ENCODE assay signal across 8 cellular contexts in the genomic region with DNA sequence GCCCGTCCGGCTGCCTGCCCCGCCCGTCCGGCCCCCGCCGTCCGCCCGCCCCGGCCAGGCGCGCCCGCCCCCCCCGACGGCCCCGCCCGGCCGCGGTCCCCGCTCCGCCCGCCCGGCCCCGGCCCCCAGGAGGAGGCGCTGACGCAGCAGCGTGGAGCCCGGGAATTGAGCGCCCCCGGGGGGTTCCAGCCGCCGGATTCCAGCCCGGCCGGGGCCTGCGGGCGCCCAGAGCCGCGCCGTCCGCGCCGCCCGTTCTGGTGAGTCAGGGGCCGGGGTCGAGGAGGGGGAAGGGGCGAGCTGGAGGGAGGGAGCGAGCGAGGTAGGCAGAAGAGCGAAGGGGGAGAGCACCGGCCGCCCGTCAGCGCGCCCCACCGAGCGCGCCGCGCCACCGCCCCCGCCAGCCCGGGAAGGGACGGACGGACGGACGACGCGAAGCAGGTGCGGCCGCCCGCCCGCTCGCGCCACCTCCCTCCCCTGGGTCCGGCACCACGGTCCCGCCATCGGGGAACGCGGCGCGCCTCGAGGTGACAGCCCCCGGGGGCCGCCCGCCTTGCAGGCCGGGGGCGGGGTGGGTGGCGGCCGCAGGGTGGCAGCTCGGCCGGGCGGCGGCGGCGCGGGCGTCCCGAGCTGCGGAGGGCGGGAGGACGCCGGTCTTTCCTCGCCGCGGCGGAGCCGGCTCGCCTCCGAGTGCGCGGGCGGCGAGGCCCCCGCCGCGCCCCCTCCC. TPM values are rescaled to one million over a fixed set of nuclear protein-coding genes. Genes with fewer than 3 reads are reported as not detected.
A peak's percentile ranks its signal among the peaks of the same experiment; 100 is the strongest.
DNase-seq lines count a peak whose midpoint lies in the region; ATAC-seq, FAIRE-seq and TF ChIP-seq lines count a peak whose summit lies in the region.

No MANE protein-coding gene starts in this region.

- H3K4me1 Mint-ChIP-seq in activated naive CD8-positive, alpha-beta T cell treated with anti-CD3 and anti-CD28 coated beads, Interleukin-2, amount 10 ng/mL, durations not matched to agents 7 days and 5 days: peaks cover 32% of the 10 kb centered on the region

- H3K27ac Mint-ChIP-seq in activated naive CD8-positive, alpha-beta T cell treated with anti-CD3 and anti-CD28 coated beads, Interleukin-2, amount 10 ng/mL, durations not matched to agents 7 days and 5 days: no peak overlapping the region

- no peaks in the 10 kb centered on the region for H3K9me3 Mint-ChIP-seq in activated naive CD8-positive, alpha-beta T cell treated with anti-CD3 and anti-CD28 coated beads, Interleukin-2, amount 10 ng/mL, durations not matched to agents 7 days and 5 days

- no peak for FAIRE-seq in keratinocyte (lab: Jason Lieb, UNC)

- peak; percentile 60 for DNase-seq in COLO668 (lab: John Stamatoyannopoulos, UW; ENCODE audit: unreplicated experiment)
- DNase-seq in activated naive CD8-positive, alpha-beta T cell treated with anti-CD3 and anti-CD28 coated beads, Interleukin-2, amount 10 ng/mL, durations not matched to agents 7 days and 5 days: no peak
- no peak for DNase-seq in keratinocyte (ENCODE audit: low read depth, low spot score)
- DNase-seq in NOMO-1 treated with DMSO at 0.1 percent for 48 hours (lab: John Stamatoyannopoulos, UW; ENCODE audit: unreplicated experiment): no peak
- DNase-seq in activated CD4-positive, alpha-beta T cell treated with anti-CD3 and anti-CD28 coated beads for 1 hour: no peak

- H3K4me3 ChIP-seq in keratinocyte (ENCODE audit: control insufficient read depth in 2 of 3, extremely low read depth in 1 of 3, insufficient read depth in 2 of 3, low read depth in 1 of 3, low read length in 3 of 3) (peak overlapping the region; percentile 51 to 75 (median 71)), subcutaneous abdominal adipose tissue (ENCODE audit: low read depth in 1 of 5, low read length in 5 of 5) (peak overlapping the region in 4 of 5 donors; percentile 59 to 77 (median 65))

- no peak overlapping the region for H3K27ac ChIP-seq in keratinocyte (ENCODE audit: control insufficient read depth, insufficient read depth, low read length)
- no peak overlapping the region for H3K27ac ChIP-seq in subcutaneous abdominal adipose tissue (ENCODE audit: low read depth, low read length)

- POLR2A ChIA-PET in activated naive CD8-positive, alpha-beta T cell treated with anti-CD3 and anti-CD28 coated beads, Interleukin-2, amount 10 ng/mL, durations not matched to agents 7 days and 5 days (lab: Charles Lee): interaction anchor here (1.1 to 4.9 kb wide), 4 partner anchors 11 to 134 kb away, joined by 3 to 72 read pairs (median 4); a partner anchor contains a TSS

- H3K36me3 ChIP-seq in keratinocyte (ENCODE audit: control insufficient read depth in 2 of 2, extremely low read depth in 1 of 2, insufficient read depth in 2 of 2, low read length in 2 of 2) (peaks cover 0 to 3% of the 10 kb centered on the region in 2 experiments), subcutaneous abdominal adipose tissue (ENCODE audit: control insufficient read depth in 5 of 5, insufficient read depth in 5 of 5, low read length in 5 of 5) (no peaks in the 10 kb centered on the region)

- H3K4me1 ChIP-seq in keratinocyte (ENCODE audit: control insufficient read depth, extremely low read depth, insufficient read depth, low read length) (peaks cover 30% of the 10 kb centered on the region), subcutaneous abdominal adipose tissue (ENCODE audit: control insufficient read depth in 5 of 5, insufficient read depth in 5 of 5, low read length in 5 of 5) (peaks cover 10 to 59% (median 30%) of the 10 kb centered on the region in 5 donors)

- H3K9me1 ChIP-seq in keratinocyte (ENCODE audit: control insufficient read depth, extremely low read depth, insufficient read depth, low read length): no peaks in the 10 kb centered on the region

- peak overlapping the region; percentile 5 for H3K4me2 ChIP-seq in keratinocyte (ENCODE audit: control insufficient read depth, extremely low read depth, insufficient read depth, low read depth, low read length)

- H3K36me3 Mint-ChIP-seq in activated naive CD8-positive, alpha-beta T cell treated with anti-CD3 and anti-CD28 coated beads, Interleukin-2, amount 10 ng/mL, durations not matched to agents 7 days and 5 days: peaks cover 3% of the 10 kb centered on the region

- peaks cover 45% of the 10 kb centered on the region for H3K27me3 Mint-ChIP-seq in activated naive CD8-positive, alpha-beta T cell treated with anti-CD3 and anti-CD28 coated beads, Interleukin-2, amount 10 ng/mL, durations not matched to agents 7 days and 5 days

- peaks cover 3% of the 10 kb centered on the region for H4K20me1 ChIP-seq in keratinocyte (ENCODE audit: control insufficient read depth, extremely low read depth, insufficient read depth, low read length)

- dilution Hi-C loops in keratinocyte (cut with MboI; ENCODE audit: extremely low pct_ligation_motif_present, low sequenced_read_pairs): no loop called here

- no peak overlapping the region for H2AFZ ChIP-seq in keratinocyte (ENCODE audit: control insufficient read depth, low read length)

- H3K4me3 Mint-ChIP-seq in activated naive CD8-positive, alpha-beta T cell treated with anti-CD3 and anti-CD28 coated beads, Interleukin-2, amount 10 ng/mL, durations not matched to agents 7 days and 5 days: peak overlapping the region; percentile 92

- peak overlapping the region; percentile 61 for H3K9ac ChIP-seq in keratinocyte (ENCODE audit: control insufficient read depth, extremely low read depth, insufficient read depth, low read length)
- H3K9ac ChIP-seq in subcutaneous abdominal adipose tissue (ENCODE audit: low read length in 5 of 5): peak overlapping the region in 3 of 5 donors; percentile 50 to 62 (median 52)

- peaks cover 26% of the 10 kb centered on the region for H3K79me2 ChIP-seq in keratinocyte (ENCODE audit: control insufficient read depth, insufficient read depth, low read length)

- TF ChIP-seq CTCF in keratinocyte (optimal IDR thresholded peaks at IDR 0.05 in 1 of 3, IDR thresholded peaks at IDR 0.05 in 1 of 3, conservative IDR thresholded peaks at IDR 0.05 in 1 of 3; ENCODE audit: extremely low read depth in 1 of 3, insufficient read depth in 2 of 3, low read length in 3 of 3): peak in 2 of 3 experiments; percentile 3 to 16

- H3K27me3 ChIP-seq in keratinocyte (ENCODE audit: control insufficient read depth, extremely low read depth, insufficient read depth, low read length) (peaks cover 28% of the 10 kb centered on the region), subcutaneous abdominal adipose tissue (ENCODE audit: control insufficient read depth in 5 of 5, insufficient read depth in 4 of 5, low read length in 5 of 5) (peaks cover 24 to 33% (median 25%) of the 10 kb centered on the region in 5 donors)

- ATAC-seq in GM19438 (IDR thresholded peaks at IDR 0.05; ENCODE audit: low read depth, unreplicated experiment) (peak; percentile 35), HG03460 (IDR thresholded peaks at IDR 0.05; ENCODE audit: unreplicated experiment) (peak; percentile 20)
- peak; percentile 60 for ATAC-seq in activated naive CD8-positive, alpha-beta T cell treated with anti-CD3 and anti-CD28 coated beads, Interleukin-2, amount 10 ng/mL, durations not matched to agents 7 days and 5 days (ENCODE audit: low read depth)

- H3K9me3 ChIP-seq in keratinocyte (ENCODE audit: control insufficient read depth, low read depth, low read length) (no peaks in the 10 kb centered on the region), subcutaneous abdominal adipose tissue (ENCODE audit: control insufficient read depth in 5 of 5, low read length in 5 of 5) (no peaks in the 10 kb centered on the region)

RNA-seq across cellular contexts. Expression of a gene that starts 0.4 kb away (rescaled TPM):
- 10 to 100 TPM; 29.6 to 30.0 TPM for total RNA-seq in activated naive CD8-positive, alpha-beta T cell treated with anti-CD3 and anti-CD28 coated beads, Interleukin-2, amount 10 ng/mL, durations not matched to agents 7 days and 5 days
- polyA plus RNA-seq in keratinocyte: 4.8 to 6.9 TPM (median 6.8 TPM) in 3 replicates
- polyA plus RNA-seq in keratinocyte (2011; ENCODE audit: low read depth): 2.1 TPM
- polyA plus RNA-seq in keratinocyte (2011; cell fraction: cytosol; rRNA removed): 4.7 and 7.3 TPM in 2 replicates
- polyA plus RNA-seq in keratinocyte (2011; cell fraction: nucleus; rRNA removed): 19.0 and 21.5 TPM in 2 replicates
- 11.5 and 11.9 TPM in 2 replicates for polyA plus RNA-seq in keratinocyte (2012; ENCODE audit: low replicate concordance)
- 7.7 to 18.9 TPM (median 7.7 TPM) in 3 replicates for polyA minus RNA-seq in keratinocyte
- polyA minus RNA-seq in keratinocyte (2011; cell fraction: cytosol; rRNA and poly(A)+ RNA removed): 10.4 TPM
- 12.7 and 13.2 TPM in 2 replicates for polyA minus RNA-seq in keratinocyte (2011; cell fraction: nucleus; rRNA and poly(A)+ RNA removed)

RNA-seq across cellular contexts. Expression of a gene that starts 29.6 kb away (rescaled TPM):
- total RNA-seq in activated naive CD8-positive, alpha-beta T cell treated with anti-CD3 and anti-CD28 coated beads, Interleukin-2, amount 10 ng/mL, durations not matched to agents 7 days and 5 days: 10 to 100 TPM in 1 of 2 experiments, 1 to 10 TPM in 1; 9.8 to 10.8 TPM
- polyA plus RNA-seq in keratinocyte: 1.1 to 4.4 TPM (median 1.5 TPM) in 3 replicates
- 1.1 TPM for polyA plus RNA-seq in keratinocyte (2011; ENCODE audit: low read depth)
- 0.88 and 0.91 TPM in 2 replicates for polyA plus RNA-seq in keratinocyte (2011; cell fraction: cytosol; rRNA removed)
- polyA plus RNA-seq in keratinocyte (2011; cell fraction: nucleus; rRNA removed): 3.9 and 4.0 TPM in 2 replicates
- 2.2 and 4.2 TPM in 2 replicates for polyA plus RNA-seq in keratinocyte (2012; ENCODE audit: low replicate concordance)
- polyA minus RNA-seq in keratinocyte: 1.2 to 3.6 TPM (median 1.5 TPM) in 3 replicates
- polyA minus RNA-seq in keratinocyte (2011; cell fraction: cytosol; rRNA and poly(A)+ RNA removed): 1.7 TPM
- 1.9 TPM in 2 replicates for polyA minus RNA-seq in keratinocyte (2011; cell fraction: nucleus; rRNA and poly(A)+ RNA removed)

RNA-seq across cellular contexts. Expression of a gene that starts 35.6 kb away (rescaled TPM):
- 10 to 100 TPM; 92.4 to 95.2 TPM for total RNA-seq in activated naive CD8-positive, alpha-beta T cell treated with anti-CD3 and anti-CD28 coated beads, Interleukin-2, amount 10 ng/mL, durations not matched to agents 7 days and 5 days
- polyA plus RNA-seq in keratinocyte: 13.0 to 18.1 TPM (median 14.2 TPM) in 3 replicates
- polyA plus RNA-seq in keratinocyte (2011; ENCODE audit: low read depth): 1.3 TPM
- 8.5 and 9.2 TPM in 2 replicates for polyA plus RNA-seq in keratinocyte (2011; cell fraction: cytosol; rRNA removed)
- polyA plus RNA-seq in keratinocyte (2011; cell fraction: nucleus; rRNA removed): 22.2 and 24.6 TPM in 2 replicates
- 2.2 and 11.4 TPM in 2 replicates for polyA plus RNA-seq in keratinocyte (2012; ENCODE audit: low replicate concordance)
- polyA minus RNA-seq in keratinocyte: 13.9 to 17.1 TPM (median 15.0 TPM) in 3 replicates
- polyA minus RNA-seq in keratinocyte (2011; cell fraction: cytosol; rRNA and poly(A)+ RNA removed): 13.2 TPM
- polyA minus RNA-seq in keratinocyte (2011; cell fraction: nucleus; rRNA and poly(A)+ RNA removed): 11.8 and 20.4 TPM in 2 replicates

RNA-seq across cellular contexts. Expression of a gene that starts 58.7 kb away (rescaled TPM):
- total RNA-seq in activated naive CD8-positive, alpha-beta T cell treated with anti-CD3 and anti-CD28 coated beads, Interleukin-2, amount 10 ng/mL, durations not matched to agents 7 days and 5 days: 10 to 100 TPM; 47.0 to 49.5 TPM
- 21.0 to 42.8 TPM (median 42.4 TPM) in 3 replicates for polyA plus RNA-seq in keratinocyte
- 47.0 TPM for polyA plus RNA-seq in keratinocyte (2011; ENCODE audit: low read depth)
- polyA plus RNA-seq in keratinocyte (2011; cell fraction: cytosol; rRNA removed): 22.2 and 37.8 TPM in 2 replicates
- polyA plus RNA-seq in keratinocyte (2011; cell fraction: nucleus; rRNA removed): 22.5 and 30.4 TPM in 2 replicates
- 12.5 and 33.3 TPM in 2 replicates for polyA plus RNA-seq in keratinocyte (2012; ENCODE audit: low replicate concordance)
- polyA minus RNA-seq in keratinocyte: 17.3 to 74.2 TPM (median 19.2 TPM) in 3 replicates
- polyA minus RNA-seq in keratinocyte (2011; cell fraction: cytosol; rRNA and poly(A)+ RNA removed): 18.4 TPM
- polyA minus RNA-seq in keratinocyte (2011; cell fraction: nucleus; rRNA and poly(A)+ RNA removed): 9.4 and 21.8 TPM in 2 replicates
